Comparison of ENCODE assay signal across 19 cellular contexts in genomic region chrX:47230136-47230868, GRCh38. TPM values are rescaled to one million over a fixed set of nuclear protein-coding genes. Genes with fewer than 3 reads are reported as not detected.
DNase-seq lines count a peak whose midpoint lies in the region; ATAC-seq, FAIRE-seq and TF ChIP-seq lines count a peak whose summit lies in the region.
"Had no signal": no experiment of that assay in that cellular context is flagged by ENCODE, and none has a peak within 500 bp of the region (broad histone marks: within the 10 kb centered on the region; RNA-seq: fewer than 3 reads in every experiment).

No MANE protein-coding gene starts in this region.

- H3K27ac ChIP-seq in A549: no peak overlapping the region
- H3K27ac ChIP-seq in CD4-positive, alpha-beta T cell (ENCODE audit: low read depth, low read length): no peak overlapping the region
- H3K27ac ChIP-seq: colonic mucosa, ovary, right atrium auricular region, SK-N-MC, tibial artery had no signal

- peaks cover 50% of the 10 kb centered on the region for H3K36me3 Mint-ChIP-seq in CD4-positive, alpha-beta T cell (ENCODE audit: low read depth)
- H3K36me3 Mint-ChIP-seq in activated B cell treated with CpG ODN at 0.5 μM for 24 hours (ENCODE audit: low read depth) (peaks cover 44% of the 10 kb centered on the region), memory B cell (peaks cover 15% of the 10 kb centered on the region)

- no peak overlapping the region for H3K4me2 ChIP-seq in A549

- H3K4me1 ChIP-seq in A549: peaks cover 18% of the 10 kb centered on the region
- H3K4me1 ChIP-seq: colonic mucosa had no signal

- H3K9me3 Mint-ChIP-seq in CD4-positive, alpha-beta T cell: no peaks in the 10 kb centered on the region
- H3K9me3 Mint-ChIP-seq in activated B cell treated with CpG ODN at 0.5 μM for 24 hours: no peaks in the 10 kb centered on the region
- H3K9me3 Mint-ChIP-seq in memory B cell: no peaks in the 10 kb centered on the region
- H3K9me3 Mint-ChIP-seq: activated CD4-positive, alpha-beta memory T cell treated with anti-CD3 and anti-CD28 coated beads for 36 hours; stimulated activated naive CD8-positive, alpha-beta T cell treated with anti-CD3 and anti-CD28 coated beads, Interleukin-15, amount 100 ng/mL, for 72 hours had no signal

- ATAC-seq in A549: no peak
- no peak for ATAC-seq in CD4-positive, alpha-beta T cell (ENCODE audit: poor library complexity)
- ATAC-seq in activated B cell treated with CpG ODN at 0.5 μM for 24 hours (ENCODE audit: low read depth): no peak
- no peak for ATAC-seq in memory B cell (ENCODE audit: low read depth)
- ATAC-seq in GM18511 (IDR thresholded peaks at IDR 0.05; ENCODE audit: unreplicated experiment): no peak
- ATAC-seq: stimulated activated naive CD8-positive, alpha-beta T cell treated with anti-CD3 and anti-CD28 coated beads, Interleukin-15, amount 100 ng/mL, for 72 hours had no signal

- 95% methylated on average over 5 of the region's 5 CpGs for WGBS in A549 (ENCODE audit: missing lambda C conversion rate)

- H3K27me3 Mint-ChIP-seq in CD4-positive, alpha-beta T cell: no peaks in the 10 kb centered on the region
- H3K27me3 Mint-ChIP-seq in activated B cell treated with CpG ODN at 0.5 μM for 24 hours (no peaks in the 10 kb centered on the region), memory B cell (no peaks in the 10 kb centered on the region)
- H3K27me3 Mint-ChIP-seq: activated CD4-positive, alpha-beta memory T cell treated with anti-CD3 and anti-CD28 coated beads for 36 hours; stimulated activated naive CD8-positive, alpha-beta T cell treated with anti-CD3 and anti-CD28 coated beads, Interleukin-15, amount 100 ng/mL, for 72 hours had no signal

- peaks cover 19% of the 10 kb centered on the region for H3K4me1 Mint-ChIP-seq in CD4-positive, alpha-beta T cell (ENCODE audit: low read depth)
- H3K4me1 Mint-ChIP-seq in activated B cell treated with CpG ODN at 0.5 μM for 24 hours (peaks cover 7% of the 10 kb centered on the region), memory B cell (peaks cover under 1% of the 10 kb centered on the region)

- no peak for FAIRE-seq in A549 (lab: Jason Lieb, UNC)
- no peak for FAIRE-seq in GM19239 (lab: Jason Lieb, UNC)

- H3K27me3 ChIP-seq in CD4-positive, alpha-beta T cell (ENCODE audit: control insufficient read depth, insufficient read depth, low read length): no peaks in the 10 kb centered on the region
- H3K27me3 ChIP-seq: ovary, right atrium auricular region, tibial artery had no signal

- intact Hi-C loops in CD4-positive, alpha-beta T cell (cut with DNase I, micrococcal nuclease): loop anchor here in 1 of 2 experiments (1.0 to 5.0 kb wide), 2 partner anchors 10 to 152 kb away; no protein-coding TSS in a partner anchor
- intact Hi-C loops in activated B cell treated with CpG ODN at 0.5 μM for 24 hours (cut with micrococcal nuclease): loop anchor here (5.0 kb wide), 1 partner anchor 422 kb away; the partner anchor contains the start of gene ELK1

- POLR2A ChIA-PET in A549 (lab: Yijun Ruan, JAX): no interaction called here
- POLR2A ChIA-PET in CD4-positive, alpha-beta T cell (lab: Charles Lee): interaction anchor here (3.5 kb wide), 1 partner anchor 10 kb away, joined by 137 read pairs; the partner anchor contains the start of gene CDK16
- POLR2A ChIA-PET in activated B cell treated with CpG ODN at 0.5 μM for 24 hours (lab: Charles Lee): interaction anchor here (1.3 to 1.6 kb wide), 1 partner anchor 12 kb away, joined by 4 to 6 read pairs; no protein-coding TSS in a partner anchor

- no peak for DNase-seq in A549 (ENCODE audit: low read depth in 1 of 2, low spot score in 1 of 2)
- no peak for DNase-seq in CD4-positive, alpha-beta T cell
- no peak for DNase-seq in activated B cell treated with CpG ODN at 0.5 μM for 24 hours
- DNase-seq in memory B cell (ENCODE audit: low spot score in 2 of 2): no peak
- no peak for DNase-seq in stimulated activated CD4-positive, alpha-beta T cell treated with anti-CD3 and anti-CD28 coated beads, Interleukin-1b, Interleukin-23, amount 100 ng/mL, for 48 hours
- DNase-seq in GM19239 (ENCODE audit: insufficient read length, low spot score): no peak
- DNase-seq: activated CD4-positive, alpha-beta memory T cell treated with anti-CD3 and anti-CD28 coated beads for 36 hours; colonic mucosa; COR-L47; MM.1S; NCI-H1436; NCI-H510A; NK-92 treated with Interleukin-12 subunit alpha and Interleukin-12 subunit beta, amount 100 ng/mL, for 24 hours; stimulated activated naive CD8-positive, alpha-beta T cell treated with anti-CD3 and anti-CD28 coated beads, Interleukin-15, amount 100 ng/mL, for 72 hours; tibial artery had no signal

- TF ChIP-seq RAD21 in A549 (conservative IDR thresholded peaks at IDR 0.05 in 1 of 2, IDR thresholded peaks at IDR 0.05 in 1 of 2): no peak

- CTCF ChIA-PET in A549 (lab: Yijun Ruan, JAX): interaction anchor here (1.0 kb wide), 1 partner anchor 293 kb away, joined by 3 read pairs; no protein-coding TSS in a partner anchor
- CTCF ChIA-PET in CD4-positive, alpha-beta T cell (lab: Charles Lee): no interaction called here
- CTCF ChIA-PET in activated B cell treated with CpG ODN at 0.5 μM for 24 hours (lab: Charles Lee): no interaction called here

- TF ChIP-seq EP300 in A549 (IDR thresholded peaks at IDR 0.05): no peak

- TF ChIP-seq POLR2A in A549 (IDR thresholded peaks at IDR 0.05; ENCODE audit: low read length): no peak

- H3K9me3 ChIP-seq in A549: no peaks in the 10 kb centered on the region
- no peaks in the 10 kb centered on the region for H3K9me3 ChIP-seq in CD4-positive, alpha-beta T cell (ENCODE audit: control insufficient read depth, low read length)
- H3K9me3 ChIP-seq: colonic mucosa, ovary, right atrium auricular region, tibial artery had no signal

- H3K4me3 Mint-ChIP-seq in CD4-positive, alpha-beta T cell: peak overlapping the region; percentile 14
- H3K4me3 Mint-ChIP-seq in activated B cell treated with CpG ODN at 0.5 μM for 24 hours: no peak overlapping the region
- no peak overlapping the region for H3K4me3 Mint-ChIP-seq in memory B cell
- H3K4me3 Mint-ChIP-seq: activated CD4-positive, alpha-beta memory T cell treated with anti-CD3 and anti-CD28 coated beads for 36 hours; stimulated activated naive CD8-positive, alpha-beta T cell treated with anti-CD3 and anti-CD28 coated beads, Interleukin-15, amount 100 ng/mL, for 72 hours had no signal

- peak overlapping the region; percentile 53 for H3K27ac Mint-ChIP-seq in CD4-positive, alpha-beta T cell
- peak overlapping the region; percentile 32 for H3K27ac Mint-ChIP-seq in activated B cell treated with CpG ODN at 0.5 μM for 24 hours
- H3K27ac Mint-ChIP-seq in memory B cell: peak overlapping the region; percentile 9

- no peak overlapping the region for H3K4me3 ChIP-seq in A549
- H3K4me3 ChIP-seq: colonic mucosa, ovary, right atrium auricular region, SK-N-MC, tibial artery had no signal

- no peak for TF ChIP-seq CTCF in A549 (IDR thresholded peaks at IDR 0.05)
- no peak for TF ChIP-seq CTCF in CD4-positive, alpha-beta T cell (IDR thresholded peaks at IDR 0.05)
- no peak for TF ChIP-seq CTCF in activated B cell treated with CpG ODN at 0.5 μM for 24 hours (IDR thresholded peaks at IDR 0.05)

TF ChIP-seq in A549, 52 proteins besides CTCF, POLR2A, EP300 and RAD21:
- TF ChIP-seq TP53 (CRISPR knock-in tag; IDR thresholded peaks at IDR 0.05) (no peak), HOXA7 (CRISPR knock-in tag; IDR thresholded peaks at IDR 0.05) (0 out of 2 replicates have a peak, but pooled peaks have one; percentile 16), HES2 (IDR thresholded peaks at IDR 0.05) (no peak), KDM5A (IDR thresholded peaks at IDR 0.05) (no peak)

RNA-seq across cellular contexts. Expression of gene USP11, which starts 2.5 kb away (rescaled TPM):
- polyA plus RNA-seq in A549 (2011; rRNA removed) (35.6 and 36.6 TPM in 2 replicates), A549 (2017; fragmentation: RNase III; extraction: RNeasy Plus Mini Kit Qiagen cat#74134 plus additional on column Dnase treatment) (43.5 to 53.3 TPM (median 50.0 TPM) in 3 replicates)
- polyA plus RNA-seq in A549 (2012; cell fraction: cytosol; rRNA removed): 22.2 and 25.4 TPM in 2 replicates
- polyA plus RNA-seq in A549 (2012; cell fraction: nucleus; rRNA removed): 74.3 and 83.3 TPM in 2 replicates
- 122 and 133 TPM in 2 replicates for polyA minus RNA-seq in A549 (2011; rRNA and poly(A)+ RNA removed)
- total RNA-seq in CD4-positive, alpha-beta T cell: 10 to 100 TPM; 62.6 to 66.2 TPM
- total RNA-seq in activated B cell treated with CpG ODN at 0.5 μM for 24 hours: 84.3 and 89.2 TPM in 2 replicates

RNA-seq across cellular contexts. Expression of gene CDK16, which starts 11.8 kb away (rescaled TPM):
- polyA plus RNA-seq in A549 (2011; rRNA removed): 111 and 121 TPM in 2 replicates
- 141 and 147 TPM in 2 replicates for polyA plus RNA-seq in A549 (2012; cell fraction: cytosol; rRNA removed)
- 280 and 320 TPM in 2 replicates for polyA plus RNA-seq in A549 (2012; cell fraction: nucleus; rRNA removed)
- 101 to 115 TPM (median 105 TPM) in 3 replicates for polyA plus RNA-seq in A549 (2017; fragmentation: RNase III; extraction: RNeasy Plus Mini Kit Qiagen cat#74134 plus additional on column Dnase treatment)
- 268 and 280 TPM in 2 replicates for polyA minus RNA-seq in A549 (2011; rRNA and poly(A)+ RNA removed)
- 100 to 1,000 TPM; 182 to 190 TPM for total RNA-seq in CD4-positive, alpha-beta T cell
- 45.0 and 49.0 TPM in 2 replicates for total RNA-seq in activated B cell treated with CpG ODN at 0.5 μM for 24 hours

RNA-seq across cellular contexts. Expression of gene UBA1, which starts 36.7 kb away (rescaled TPM):
- polyA plus RNA-seq in A549 (2011; rRNA removed): 160 and 192 TPM in 2 replicates
- polyA plus RNA-seq in A549 (2012; cell fraction: cytosol; rRNA removed): 266 and 294 TPM in 2 replicates
- 588 and 645 TPM in 2 replicates for polyA plus RNA-seq in A549 (2012; cell fraction: nucleus; rRNA removed)
- polyA plus RNA-seq in A549 (2017; fragmentation: RNase III; extraction: RNeasy Plus Mini Kit Qiagen cat#74134 plus additional on column Dnase treatment): 188 to 196 TPM (median 192 TPM) in 3 replicates
- 293 and 297 TPM in 2 replicates for polyA minus RNA-seq in A549 (2011; rRNA and poly(A)+ RNA removed)
- 10 to 100 TPM; 70.0 to 72.1 TPM for total RNA-seq in CD4-positive, alpha-beta T cell
- 229 and 235 TPM in 2 replicates for total RNA-seq in activated B cell treated with CpG ODN at 0.5 μM for 24 hours
